Comparison of ENCODE assay signal across 9 cellular contexts in genomic region chr5:14173419-14174234, GRCh38. TPM values are rescaled to one million over a fixed set of nuclear protein-coding genes. Genes with fewer than 3 reads are reported as not detected.
A peak's percentile ranks its signal among the peaks of the same experiment; 100 is the strongest.
DNase-seq lines count a peak whose midpoint lies in the region; ATAC-seq, FAIRE-seq and TF ChIP-seq lines count a peak whose summit lies in the region.
"Had no signal": no experiment of that assay in that cellular context is flagged by ENCODE, and none has a peak within 500 bp of the region (broad histone marks: within the 10 kb centered on the region; RNA-seq: fewer than 3 reads in every experiment).

No MANE protein-coding gene starts in this region.

- peaks cover 100% of the 10 kb centered on the region for H3K79me2 ChIP-seq in astrocyte (ENCODE audit: insufficient read depth, low read length)

- H3K4me1 Mint-ChIP-seq in astrocyte (ENCODE audit: low read depth, unreplicated experiment) = peaks cover 74% of the 10 kb centered on the region
- peaks cover 41 to 44% of the 10 kb centered on the region in 2 donors for H3K4me1 Mint-ChIP-seq in natural killer cell treated with Interleukin-12 subunit alpha and Interleukin-12 subunit beta and Interleukin-15 and Interleukin-18, amount 100 ng/mL, for 72 hours (ENCODE audit: low read depth in 2 of 2)

- H3K36me3 Mint-ChIP-seq in astrocyte (ENCODE audit: low read depth, unreplicated experiment) = peaks cover 1% of the 10 kb centered on the region
- no peaks in the 10 kb centered on the region for H3K36me3 Mint-ChIP-seq in natural killer cell treated with Interleukin-12 subunit alpha and Interleukin-12 subunit beta and Interleukin-15 and Interleukin-18, amount 100 ng/mL, for 72 hours

- H3K9me3 ChIP-seq in astrocyte (ENCODE audit: insufficient read depth, low read depth, low read length) = no peaks in the 10 kb centered on the region

- TF ChIP-seq CTCF in GM12865 (IDR thresholded peaks at IDR 0.05; ENCODE audit: insufficient read depth, low read depth, low read length, missing control alignments) (no peak), astrocyte (IDR thresholded peaks at IDR 0.05; ENCODE audit: insufficient read depth, low read depth, low read length) (no peak)

- no peaks in the 10 kb centered on the region for H3K27me3 Mint-ChIP-seq in astrocyte (ENCODE audit: low read depth, unreplicated experiment)
- H3K27me3 Mint-ChIP-seq in natural killer cell treated with Interleukin-12 subunit alpha and Interleukin-12 subunit beta and Interleukin-15 and Interleukin-18, amount 100 ng/mL, for 72 hours = peaks cover 0 to 2% of the 10 kb centered on the region in 2 donors

- H3K4me3 ChIP-seq in GM12865 (ENCODE audit: low read depth, low read length) (peak overlapping the region; percentile 42), astrocyte (ENCODE audit: insufficient read depth, low read depth, low read length) (no peak overlapping the region)

- peak overlapping the region; percentile 50 for H3K4me3 Mint-ChIP-seq in astrocyte (ENCODE audit: unreplicated experiment)
- peak overlapping the region; percentile 3 for H3K4me3 Mint-ChIP-seq in natural killer cell treated with Interleukin-12 subunit alpha and Interleukin-12 subunit beta and Interleukin-15 and Interleukin-18, amount 100 ng/mL, for 72 hours

- peak overlapping the region; percentile 56 for H3K9ac ChIP-seq in astrocyte (ENCODE audit: low read length)
- H3K9ac ChIP-seq: parathyroid adenoma had no signal

- FAIRE-seq in astrocyte (lab: Jason Lieb, UNC) = no peak

- H2AFZ ChIP-seq in astrocyte (ENCODE audit: low read depth, low read length) = no peak overlapping the region
- H2AFZ ChIP-seq: parathyroid adenoma had no signal

- peak overlapping the region; percentile 64 for H3K4me2 ChIP-seq in astrocyte (ENCODE audit: low read length)

- ATAC-seq in HG02678 (IDR thresholded peaks at IDR 0.05; ENCODE audit: unreplicated experiment) (peak; percentile 11), GM18858 (IDR thresholded peaks at IDR 0.05; ENCODE audit: unreplicated experiment) (no peak)
- ATAC-seq in natural killer cell treated with Interleukin-12 subunit alpha and Interleukin-12 subunit beta and Interleukin-15 and Interleukin-18, amount 100 ng/mL, for 72 hours = no peak

- H3K27ac Mint-ChIP-seq in astrocyte (ENCODE audit: unreplicated experiment) = peak overlapping the region; percentile 67
- peak overlapping the region; percentile 7 to 73 for H3K27ac Mint-ChIP-seq in natural killer cell treated with Interleukin-12 subunit alpha and Interleukin-12 subunit beta and Interleukin-15 and Interleukin-18, amount 100 ng/mL, for 72 hours

- H3K27me3 ChIP-seq in astrocyte (ENCODE audit: insufficient read depth, low read length) = no peaks in the 10 kb centered on the region

- peaks cover 68% of the 10 kb centered on the region for H3K4me1 ChIP-seq in astrocyte (ENCODE audit: insufficient read depth, low read length)
- H3K4me1 ChIP-seq: parathyroid adenoma had no signal

- no peaks in the 10 kb centered on the region for H3K36me3 ChIP-seq in astrocyte (ENCODE audit: insufficient read depth, low read length)

- no peaks in the 10 kb centered on the region for H3K9me3 Mint-ChIP-seq in astrocyte (ENCODE audit: unreplicated experiment)
- no peaks in the 10 kb centered on the region for H3K9me3 Mint-ChIP-seq in natural killer cell treated with Interleukin-12 subunit alpha and Interleukin-12 subunit beta and Interleukin-15 and Interleukin-18, amount 100 ng/mL, for 72 hours

- no peak for DNase-seq in GM12865 (ENCODE audit: low read depth)
- no peak for DNase-seq in astrocyte (ENCODE audit: low read depth)
- DNase-seq in natural killer cell treated with Interleukin-12 subunit alpha and Interleukin-12 subunit beta and Interleukin-15 and Interleukin-18, amount 100 ng/mL, for 72 hours (ENCODE audit: low spot score) = no peak
- no peak for DNase-seq in activated effector memory CD4-positive, alpha-beta T cell treated with Interleukin-2 at 50 U/mL for 16 hours
- DNase-seq in AG08395 (ENCODE audit: low spot score) = no peak
- DNase-seq in activated gamma-delta T cell treated with Interleukin-2 at 50 U/mL for 16 hours = no peak

- H3K27ac ChIP-seq in astrocyte (ENCODE audit: low read depth, low read length) = peak overlapping the region; percentile 49
- H3K27ac ChIP-seq: parathyroid adenoma had no signal

- peaks cover 75% of the 10 kb centered on the region for H4K20me1 ChIP-seq in astrocyte (ENCODE audit: insufficient read depth, low read length)

RNA-seq across cellular contexts. Expression of gene TRIO, which starts 30.5 kb away (rescaled TPM):
- total RNA-seq in astrocyte = 291 and 347 TPM in 2 replicates
- total RNA-seq in natural killer cell treated with Interleukin-12 subunit alpha and Interleukin-12 subunit beta and Interleukin-15 and Interleukin-18, amount 100 ng/mL, for 72 hours = 10 to 100 TPM; 40.1 to 70.3 TPM
